Comparison of ENCODE assay signal across 8 cellular contexts in the genomic region with DNA sequence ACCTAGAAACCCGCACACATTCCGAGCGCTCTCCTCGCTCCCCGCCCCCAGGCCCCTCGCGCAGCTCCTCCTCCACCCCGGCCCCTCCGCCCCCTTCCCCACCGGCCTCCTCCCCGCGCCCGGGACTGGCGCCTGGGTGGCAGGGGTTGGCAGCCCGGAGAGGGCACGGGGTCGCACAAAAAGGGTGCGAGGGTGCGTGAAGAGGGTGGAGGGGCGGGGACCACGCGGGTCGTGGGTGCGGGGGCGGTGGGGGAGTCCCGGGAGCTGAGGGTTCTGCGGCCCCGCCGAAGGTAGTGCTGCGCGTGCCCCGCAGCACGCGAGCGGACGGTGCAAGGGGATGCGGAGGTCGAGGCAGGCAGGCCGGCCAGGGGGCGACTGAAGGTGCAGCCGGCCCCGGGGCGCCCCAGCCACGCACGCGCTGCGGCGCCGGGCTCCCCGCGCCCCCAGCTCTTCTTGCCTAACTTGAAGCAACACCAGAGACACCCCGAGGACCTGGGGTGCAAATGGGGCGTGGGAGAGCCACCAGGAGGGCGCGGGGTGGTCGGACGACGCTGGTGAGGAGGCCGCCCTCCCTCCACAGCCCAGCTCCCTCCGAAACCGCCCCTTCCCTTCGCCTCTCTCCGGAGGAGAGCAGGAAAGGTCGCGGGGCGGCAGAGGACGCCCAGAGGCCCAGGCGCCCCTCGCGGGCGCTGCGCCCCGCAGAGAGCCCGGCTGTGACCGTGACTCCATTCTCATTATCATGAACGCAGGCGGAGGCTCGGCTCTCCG.
A peak's percentile ranks its signal among the peaks of the same experiment; 100 is the strongest.
DNase-seq lines count a peak whose midpoint lies in the region; ATAC-seq and TF ChIP-seq lines count a peak whose summit lies in the region.
"Not testable (repeated sequence)": the region's sequence is repeated elsewhere in the genome, so short reads cannot be mapped to it uniquely, and the experiment has no call there.

No MANE protein-coding gene starts in this region.

- CTCF ChIA-PET in activated CD4-positive, alpha-beta T cell treated with anti-CD3 and anti-CD28 coated beads for 36 hours (lab: Charles Lee), result not testable (repeated sequence)

- not testable (repeated sequence) for H2BK120ac ChIP-seq in mesenchymal stem cell (ENCODE audit: low read depth, low read length)

- not testable (repeated sequence) for H3K9ac ChIP-seq in mesenchymal stem cell (ENCODE audit: low read length)

- TF ChIP-seq CTCF in brain (conservative IDR thresholded peaks at IDR 0.05) (peak in 1 of 2 experiments; percentile 64), progenitor cell of endocrine pancreas (IDR thresholded peaks at IDR 0.05; ENCODE audit: unreplicated experiment) (peak; percentile 54)
- not testable (repeated sequence) for TF ChIP-seq CTCF in heart left ventricle (IDR thresholded peaks at IDR 0.05)

- ATAC-seq in activated CD4-positive, alpha-beta T cell treated with anti-CD3 and anti-CD28 coated beads for 36 hours, result peak; percentile 34
- peak in 3 of 4 donors; percentile 25 to 43 (median 36) for ATAC-seq in heart left ventricle

- H4K91ac ChIP-seq in mesenchymal stem cell (ENCODE audit: low read length), result not testable (repeated sequence)

- peak overlapping the region; percentile 84 for H3K4me2 ChIP-seq in mesenchymal stem cell (ENCODE audit: low read length, poor library complexity, severe bottlenecking)

- peaks cover 0 to 18% (median 2%) of the 10 kb centered on the region in 12 donors for H3K4me1 ChIP-seq in heart left ventricle
- peaks cover 16% of the 10 kb centered on the region for H3K4me1 ChIP-seq in mesenchymal stem cell (ENCODE audit: control insufficient read depth, insufficient read depth, low read depth, low read length)
- not testable (repeated sequence) for H3K4me1 ChIP-seq in thymus (ENCODE audit: control insufficient read depth, insufficient read depth, low read length)

- intact Hi-C loops in activated CD4-positive, alpha-beta T cell treated with anti-CD3 and anti-CD28 coated beads for 36 hours (cut with DNase I, micrococcal nuclease), result loop anchor here (1.0 to 10.0 kb wide), 3 partner anchors 164 to 226 kb away; no protein-coding TSS in a partner anchor
- intact Hi-C loops in heart left ventricle (cut with DNase I), result loop anchor here in 4 of 10 donors (5.0 to 10.0 kb wide), 3 partner anchors 164 to 244 kb away; no protein-coding TSS in a partner anchor

- H3K36me3 ChIP-seq in heart left ventricle; mesenchymal stem cell (ENCODE audit: control insufficient read depth in 1 of 2, insufficient read depth in 2 of 2, low read depth in 1 of 2, low read length in 2 of 2); thymus (ENCODE audit: control insufficient read depth, insufficient read depth): not testable (repeated sequence)

- not testable (repeated sequence) for H3K18ac ChIP-seq in mesenchymal stem cell (ENCODE audit: low read depth in 1 of 2, low read length in 2 of 2)

- DNase-seq in D341Med (ENCODE audit: low spot score) (peak; percentile 54), NCI-H1694 (lab: John Stamatoyannopoulos, UW) (peak; percentile 29)
- DNase-seq in activated CD4-positive, alpha-beta T cell treated with anti-CD3 and anti-CD28 coated beads for 36 hours, result peak; percentile 28
- not testable (repeated sequence) for DNase-seq in heart left ventricle; mesenchymal stem cell; progenitor cell of endocrine pancreas (ENCODE audit: low spot score, unreplicated experiment)

- not testable (repeated sequence) for H3K4ac ChIP-seq in mesenchymal stem cell (ENCODE audit: low read depth in 1 of 2, low read length in 2 of 2)

- not testable (repeated sequence) for H3K36me3 Mint-ChIP-seq in activated CD4-positive, alpha-beta T cell treated with anti-CD3 and anti-CD28 coated beads for 36 hours (ENCODE audit: low read depth); brain; progenitor cell of endocrine pancreas (ENCODE audit: insufficient read depth)

- H2AK5ac ChIP-seq in mesenchymal stem cell (ENCODE audit: low read length, severe bottlenecking), result not testable (repeated sequence)

- H3K4me3 ChIP-seq in heart left ventricle (peak overlapping the region in 11 of 12 donors; percentile 14 to 54 (median 44)), thymus (ENCODE audit: low read length) (peak overlapping the region; percentile 21)
- not testable (repeated sequence) for H3K4me3 ChIP-seq in mesenchymal stem cell (ENCODE audit: insufficient read depth in 1 of 2, low read depth in 1 of 2, low read length in 2 of 2)

- WGBS in heart left ventricle, 4 donors, result 0 to 2% (median 1%) methylated on average over 48 to 79 of the region's 79 CpGs
- WGBS in mesenchymal stem cell, result 0% methylated on average over 3 of the region's 79 CpGs
- WGBS in thymus, result 2% methylated on average over 71 of the region's 79 CpGs

- H3K4me1 Mint-ChIP-seq in activated CD4-positive, alpha-beta T cell treated with anti-CD3 and anti-CD28 coated beads for 36 hours; progenitor cell of endocrine pancreas (ENCODE audit: low read depth): not testable (repeated sequence)
- peaks cover 13% of the 10 kb centered on the region for H3K4me1 Mint-ChIP-seq in brain

- H3K27me3 Mint-ChIP-seq in activated CD4-positive, alpha-beta T cell treated with anti-CD3 and anti-CD28 coated beads for 36 hours, result peaks cover 20% of the 10 kb centered on the region
- H3K27me3 Mint-ChIP-seq in brain (peaks cover 28% of the 10 kb centered on the region), progenitor cell of endocrine pancreas (peaks cover 53% of the 10 kb centered on the region)

- not testable (repeated sequence) for H3K27ac Mint-ChIP-seq in activated CD4-positive, alpha-beta T cell treated with anti-CD3 and anti-CD28 coated beads for 36 hours; progenitor cell of endocrine pancreas
- H3K27ac Mint-ChIP-seq in brain, result peak overlapping the region in 1 of 5 experiments; percentile 96

- H3K9me3 ChIP-seq in heart left ventricle; mesenchymal stem cell (ENCODE audit: control insufficient read depth, low read length); thymus (ENCODE audit: control insufficient read depth): not testable (repeated sequence)

- not testable (repeated sequence) for H3K14ac ChIP-seq in mesenchymal stem cell (ENCODE audit: low read length in 2 of 2)

- H3K27me3 ChIP-seq in heart left ventricle, result peaks cover 0 to 21% (median 11%) of the 10 kb centered on the region in 9 donors
- H3K27me3 ChIP-seq in mesenchymal stem cell (ENCODE audit: control insufficient read depth in 1 of 2, insufficient read depth in 1 of 2, low read length in 2 of 2); thymus (ENCODE audit: control insufficient read depth, insufficient read depth): not testable (repeated sequence)

- H3K23ac ChIP-seq in mesenchymal stem cell (ENCODE audit: low read length in 2 of 2), result not testable (repeated sequence)

- not testable (repeated sequence) for H3K9me3 Mint-ChIP-seq in activated CD4-positive, alpha-beta T cell treated with anti-CD3 and anti-CD28 coated beads for 36 hours (ENCODE audit: low read depth); brain; progenitor cell of endocrine pancreas (ENCODE audit: low read depth)

- peak overlapping the region; percentile 65 for H3K4me3 Mint-ChIP-seq in activated CD4-positive, alpha-beta T cell treated with anti-CD3 and anti-CD28 coated beads for 36 hours
- peak overlapping the region; percentile 84 to 91 (median 90) for H3K4me3 Mint-ChIP-seq in brain
- H3K4me3 Mint-ChIP-seq in progenitor cell of endocrine pancreas (ENCODE audit: low read depth), result peak overlapping the region; percentile 70

- not testable (repeated sequence) for H2BK15ac ChIP-seq in mesenchymal stem cell (ENCODE audit: low read depth, poor library complexity, severe bottlenecking)

- not testable (repeated sequence) for H2BK12ac ChIP-seq in mesenchymal stem cell (ENCODE audit: low read length in 2 of 2)

- POLR2A ChIA-PET in activated CD4-positive, alpha-beta T cell treated with anti-CD3 and anti-CD28 coated beads for 36 hours (lab: Charles Lee), result not testable (repeated sequence)

- H2AFZ ChIP-seq in mesenchymal stem cell (ENCODE audit: low read depth, low read length), result not testable (repeated sequence)

- not testable (repeated sequence) for TF ChIP-seq POLR2A in heart left ventricle (IDR thresholded peaks at IDR 0.05)

- peak overlapping the region in 4 of 12 donors; percentile 17 to 58 (median 20) for H3K27ac ChIP-seq in heart left ventricle
- not testable (repeated sequence) for H3K27ac ChIP-seq in mesenchymal stem cell (ENCODE audit: low read length, poor library complexity, severe bottlenecking); thymus (ENCODE audit: low read depth)

- not testable (repeated sequence) for H4K8ac ChIP-seq in mesenchymal stem cell (ENCODE audit: low read length)

- not testable (repeated sequence) for H2BK5ac ChIP-seq in mesenchymal stem cell (ENCODE audit: low read depth, low read length, poor library complexity, severe bottlenecking)

- H3K79me1 ChIP-seq in mesenchymal stem cell (replicated peaks; ENCODE audit: low read length, poor library complexity, severe bottlenecking), result not testable (repeated sequence)
